Comparison of ENCODE assay signal across 1 cellular context in the genomic region with DNA sequence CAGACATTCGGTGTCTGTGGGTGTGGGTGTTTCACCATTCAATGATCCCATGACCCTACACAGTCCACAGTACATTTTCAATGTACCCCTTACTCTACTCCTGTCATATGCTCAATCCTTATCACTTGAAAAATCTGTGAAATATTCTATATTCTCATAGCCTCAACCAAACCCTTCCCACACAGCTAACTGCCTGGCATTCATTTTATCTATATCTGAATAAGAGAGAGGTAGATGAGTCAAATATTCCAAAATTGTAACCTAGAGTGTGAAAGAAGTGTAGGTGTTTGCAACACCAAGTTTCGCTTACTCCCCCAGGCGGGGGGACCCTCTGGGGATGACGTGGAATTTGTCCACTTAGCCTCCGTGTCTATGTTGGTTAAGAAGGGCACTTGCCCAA.
TF ChIP-seq lines count a peak whose summit lies in the region.

No MANE protein-coding gene starts in this region.

TF ChIP-seq in HepG2, 621 proteins besides CTCF, POLR2A, EP300 and RAD21 (continued from another document):
- TF ChIP-seq, protein P1, sequence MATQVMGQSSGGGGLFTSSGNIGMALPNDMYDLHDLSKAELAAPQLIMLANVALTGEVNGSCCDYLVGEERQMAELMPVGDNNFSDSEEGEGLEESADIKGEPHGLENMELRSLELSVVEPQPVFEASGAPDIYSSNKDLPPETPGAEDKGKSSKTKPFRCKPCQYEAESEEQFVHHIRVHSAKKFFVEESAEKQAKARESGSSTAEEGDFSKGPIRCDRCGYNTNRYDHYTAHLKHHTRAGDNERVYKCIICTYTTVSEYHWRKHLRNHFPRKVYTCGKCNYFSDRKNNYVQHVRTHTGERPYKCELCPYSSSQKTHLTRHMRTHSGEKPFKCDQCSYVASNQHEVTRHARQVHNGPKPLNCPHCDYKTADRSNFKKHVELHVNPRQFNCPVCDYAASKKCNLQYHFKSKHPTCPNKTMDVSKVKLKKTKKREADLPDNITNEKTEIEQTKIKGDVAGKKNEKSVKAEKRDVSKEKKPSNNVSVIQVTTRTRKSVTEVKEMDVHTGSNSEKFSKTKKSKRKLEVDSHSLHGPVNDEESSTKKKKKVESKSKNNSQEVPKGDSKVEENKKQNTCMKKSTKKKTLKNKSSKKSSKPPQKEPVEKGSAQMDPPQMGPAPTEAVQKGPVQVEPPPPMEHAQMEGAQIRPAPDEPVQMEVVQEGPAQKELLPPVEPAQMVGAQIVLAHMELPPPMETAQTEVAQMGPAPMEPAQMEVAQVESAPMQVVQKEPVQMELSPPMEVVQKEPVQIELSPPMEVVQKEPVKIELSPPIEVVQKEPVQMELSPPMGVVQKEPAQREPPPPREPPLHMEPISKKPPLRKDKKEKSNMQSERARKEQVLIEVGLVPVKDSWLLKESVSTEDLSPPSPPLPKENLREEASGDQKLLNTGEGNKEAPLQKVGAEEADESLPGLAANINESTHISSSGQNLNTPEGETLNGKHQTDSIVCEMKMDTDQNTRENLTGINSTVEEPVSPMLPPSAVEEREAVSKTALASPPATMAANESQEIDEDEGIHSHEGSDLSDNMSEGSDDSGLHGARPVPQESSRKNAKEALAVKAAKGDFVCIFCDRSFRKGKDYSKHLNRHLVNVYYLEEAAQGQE (IDR thresholded peaks at IDR 0.05; ENCODE audit: borderline replicate concordance in 1 of 2, low read depth in 1 of 2, low read length in 2 of 2), result no peak
- TF ChIP-seq ZNF335 (CRISPR knock-in tag; IDR thresholded peaks at IDR 0.05), result no peak
- no peak for TF ChIP-seq STAT5B (CRISPR knock-in tag; IDR thresholded peaks at IDR 0.05)
- TF ChIP-seq, protein P2, sequence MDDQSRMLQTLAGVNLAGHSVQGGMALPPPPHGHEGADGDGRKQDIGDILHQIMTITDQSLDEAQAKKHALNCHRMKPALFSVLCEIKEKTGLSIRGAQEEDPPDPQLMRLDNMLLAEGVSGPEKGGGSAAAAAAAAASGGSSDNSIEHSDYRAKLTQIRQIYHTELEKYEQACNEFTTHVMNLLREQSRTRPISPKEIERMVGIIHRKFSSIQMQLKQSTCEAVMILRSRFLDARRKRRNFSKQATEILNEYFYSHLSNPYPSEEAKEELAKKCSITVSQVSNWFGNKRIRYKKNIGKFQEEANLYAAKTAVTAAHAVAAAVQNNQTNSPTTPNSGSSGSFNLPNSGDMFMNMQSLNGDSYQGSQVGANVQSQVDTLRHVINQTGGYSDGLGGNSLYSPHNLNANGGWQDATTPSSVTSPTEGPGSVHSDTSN (CRISPR knock-in tag; IDR thresholded peaks at IDR 0.05; ENCODE audit: borderline replicate concordance), result no peak
- no peak for TF ChIP-seq MBD4 (IDR thresholded peaks at IDR 0.05; ENCODE audit: borderline replicate concordance, low read length)
TF ChIP-seq in HepG2: peak in this region for 0.
